In genomic region chr21:15034126-15034848, GRCh38 we compare ENCODE assay signal across 14 cellular contexts. TPM values are rescaled to one million over a fixed set of nuclear protein-coding genes. Genes with fewer than 3 reads are reported as not detected.
DNase-seq lines count a peak whose midpoint lies in the region; ATAC-seq and TF ChIP-seq lines count a peak whose summit lies in the region.
"Had no signal": no experiment of that assay in that cellular context is flagged by ENCODE, and none has a peak within 500 bp of the region (broad histone marks: within the 10 kb centered on the region; RNA-seq: fewer than 3 reads in every experiment).

No MANE protein-coding gene starts in this region.

- POLR2A ChIA-PET in AG04449 (lab: Yijun Ruan, JAX): no interaction called here

- peaks cover 8 to 30% of the 10 kb centered on the region in 2 donors for H3K4me1 ChIP-seq in left lung
- H3K4me1 ChIP-seq in tibial artery: peaks cover 0 to 15% (median 0%) of the 10 kb centered on the region in 4 donors
- H3K4me1 ChIP-seq: SJCRH30 had no signal

- H3K27me3 ChIP-seq in left lung (no peaks in the 10 kb centered on the region), tibial artery (no peaks in the 10 kb centered on the region)
- H3K27me3 ChIP-seq: right atrium auricular region, SJCRH30, vagina had no signal

- H3K27ac ChIP-seq in left lung: no peak overlapping the region
- H3K27ac ChIP-seq in tibial artery: no peak overlapping the region
- H3K27ac ChIP-seq: right atrium auricular region, SJCRH30, vagina had no signal

- CTCF ChIA-PET in AG04449 (lab: Yijun Ruan, JAX): interaction anchor here (1.4 kb wide), 1 partner anchor 20 kb away, joined by 3 read pairs; no protein-coding TSS in a partner anchor

- intact Hi-C loops in left lung (cut with DNase I): no loop called here
- intact Hi-C loops in tibial artery (cut with DNase I; ENCODE audit: low total_unique reads): no loop called here

- in situ Hi-C loops in astrocyte of the spinal cord (cut with HindIII; ENCODE audit: low sequenced_read_pairs): no loop called here

- H3K9me3 ChIP-seq in left lung (no peaks in the 10 kb centered on the region), tibial artery (no peaks in the 10 kb centered on the region)
- H3K9me3 ChIP-seq: right atrium auricular region, vagina had no signal

- DNase-seq in AG04449 (ENCODE audit: low read depth, low spot score) (no peak), GM04504 (ENCODE audit: low read depth) (peak; percentile 38), astrocyte of the spinal cord (ENCODE audit: low read depth, low spot score) (peak; percentile 76), left lung (no peak), tibial artery (no peak), DMS53 treated with DMSO at 0.1 percent for 48 hours (lab: John Stamatoyannopoulos, UW; ENCODE audit: unreplicated experiment) (no peak), superior temporal gyrus (ENCODE audit: extremely low spot score) (no peak), germinal center (ENCODE audit: low spot score) (no peak)
- DNase-seq: activated B cell treated with CpG ODN at 0.5 μM for 24 hours; COR-L47; effector CD4-positive, alpha-beta T cell; SJCRH30 had no signal

- peak; percentile 59 for ATAC-seq in left lung

- TF ChIP-seq CTCF in AG04449 (IDR thresholded peaks at IDR 0.05; ENCODE audit: insufficient read depth, low read length, missing control alignments): no peak
- no peak for TF ChIP-seq CTCF in astrocyte of the spinal cord (IDR thresholded peaks at IDR 0.05; ENCODE audit: low read depth, low read length)
- no peak for TF ChIP-seq CTCF in left lung (IDR thresholded peaks at IDR 0.05)
- TF ChIP-seq CTCF in tibial artery (IDR thresholded peaks at IDR 0.05): no peak

- peak overlapping the region; percentile 6; the same call in 1 of the 2 replicates for H3K4me3 ChIP-seq in AG04449 (ENCODE audit: low read depth, low read length)
- H3K4me3 ChIP-seq in astrocyte of the spinal cord (ENCODE audit: low read depth, low read length): no peak overlapping the region
- H3K4me3 ChIP-seq in left lung: no peak overlapping the region
- H3K4me3 ChIP-seq in tibial artery: no peak overlapping the region
- H3K4me3 ChIP-seq: right atrium auricular region, SJCRH30, vagina had no signal

- H3K36me3 ChIP-seq in left lung (no peaks in the 10 kb centered on the region), tibial artery (no peaks in the 10 kb centered on the region)
- H3K36me3 ChIP-seq: right atrium auricular region, vagina had no signal

RNA-seq across cellular contexts. Expression of gene NRIP1, which starts 30.5 kb away (rescaled TPM):
- 10 to 100 TPM; 22.6 to 30.5 TPM for total RNA-seq in left lung

Comparison
In these comparisons a context has a peak if more than half of its experiments do, and no peak if none do; other contexts are left out.
1. DNase-seq: peak in GM04504 (single experiment) and astrocyte of the spinal cord (single experiment); none in AG04449 (single experiment), left lung (0 of 2), tibial artery (0 of 2), DMS53 treated with DMSO at 0.1 percent for 48 hours (single experiment), superior temporal gyrus (single experiment) and germinal center (single experiment).